2 cellular contexts compared by ENCODE assay signal in the genomic region with DNA sequence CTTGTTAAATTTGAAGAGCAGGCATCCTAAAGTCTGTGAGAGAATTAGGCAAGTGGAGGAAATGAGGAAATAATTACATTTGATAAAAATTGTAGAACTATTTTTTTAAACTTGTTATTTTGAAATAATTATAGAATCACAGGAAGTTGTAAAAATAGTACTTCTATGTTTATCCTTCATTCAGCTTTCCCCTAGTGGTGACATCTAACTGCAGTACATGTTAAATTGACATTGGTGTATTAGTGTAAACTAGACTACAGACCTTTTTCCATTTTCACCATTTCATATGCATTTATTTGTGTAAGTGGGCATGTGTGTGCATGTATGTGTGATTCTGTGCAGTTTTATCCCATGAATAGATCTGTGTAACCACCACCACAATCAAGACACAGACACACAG.
TF ChIP-seq lines count a peak whose summit lies in the region.

No MANE protein-coding gene starts in this region.

TF ChIP-seq in liver, 16 proteins besides CTCF, POLR2A, EP300 and RAD21:
- no peak for TF ChIP-seq JUND (IDR thresholded peaks at IDR 0.05)
- TF ChIP-seq RXRA (IDR thresholded peaks at IDR 0.05), result no peak
- TF ChIP-seq, protein P1, sequence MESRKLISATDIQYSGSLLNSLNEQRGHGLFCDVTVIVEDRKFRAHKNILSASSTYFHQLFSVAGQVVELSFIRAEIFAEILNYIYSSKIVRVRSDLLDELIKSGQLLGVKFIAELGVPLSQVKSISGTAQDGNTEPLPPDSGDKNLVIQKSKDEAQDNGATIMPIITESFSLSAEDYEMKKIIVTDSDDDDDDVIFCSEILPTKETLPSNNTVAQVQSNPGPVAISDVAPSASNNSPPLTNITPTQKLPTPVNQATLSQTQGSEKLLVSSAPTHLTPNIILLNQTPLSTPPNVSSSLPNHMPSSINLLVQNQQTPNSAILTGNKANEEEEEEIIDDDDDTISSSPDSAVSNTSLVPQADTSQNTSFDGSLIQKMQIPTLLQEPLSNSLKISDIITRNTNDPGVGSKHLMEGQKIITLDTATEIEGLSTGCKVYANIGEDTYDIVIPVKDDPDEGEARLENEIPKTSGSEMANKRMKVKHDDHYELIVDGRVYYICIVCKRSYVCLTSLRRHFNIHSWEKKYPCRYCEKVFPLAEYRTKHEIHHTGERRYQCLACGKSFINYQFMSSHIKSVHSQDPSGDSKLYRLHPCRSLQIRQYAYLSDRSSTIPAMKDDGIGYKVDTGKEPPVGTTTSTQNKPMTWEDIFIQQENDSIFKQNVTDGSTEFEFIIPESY (IDR thresholded peaks at IDR 0.05), result no peak
- TF ChIP-seq, protein P2, sequence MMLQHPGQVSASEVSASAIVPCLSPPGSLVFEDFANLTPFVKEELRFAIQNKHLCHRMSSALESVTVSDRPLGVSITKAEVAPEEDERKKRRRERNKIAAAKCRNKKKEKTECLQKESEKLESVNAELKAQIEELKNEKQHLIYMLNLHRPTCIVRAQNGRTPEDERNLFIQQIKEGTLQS (IDR thresholded peaks at IDR 0.05), result no peak
- TF ChIP-seq HNF4G (IDR thresholded peaks at IDR 0.05), result no peak
- TF ChIP-seq NR2F2 (IDR thresholded peaks at IDR 0.05), result no peak
- TF ChIP-seq SP1 (IDR thresholded peaks at IDR 0.05), result no peak
TF ChIP-seq in liver: peak in this region for 0.

TF ChIP-seq in HepG2, 621 proteins besides CTCF, POLR2A, EP300 and RAD21:
- TF ChIP-seq MXD4 (CRISPR knock-in tag; IDR thresholded peaks at IDR 0.05), result no peak
- no peak for TF ChIP-seq ZKSCAN5 (CRISPR knock-in tag; IDR thresholded peaks at IDR 0.05)
- TF ChIP-seq, protein P3, sequence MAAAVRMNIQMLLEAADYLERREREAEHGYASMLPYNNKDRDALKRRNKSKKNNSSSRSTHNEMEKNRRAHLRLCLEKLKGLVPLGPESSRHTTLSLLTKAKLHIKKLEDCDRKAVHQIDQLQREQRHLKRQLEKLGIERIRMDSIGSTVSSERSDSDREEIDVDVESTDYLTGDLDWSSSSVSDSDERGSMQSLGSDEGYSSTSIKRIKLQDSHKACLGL (CRISPR knock-in tag; IDR thresholded peaks at IDR 0.05), result no peak
- TF ChIP-seq ZNF333 (CRISPR knock-in tag; IDR thresholded peaks at IDR 0.05; ENCODE audit: borderline replicate concordance), result no peak
- no peak for TF ChIP-seq SCMH1 (CRISPR knock-in tag; IDR thresholded peaks at IDR 0.05; ENCODE audit: borderline replicate concordance)
- no peak for TF ChIP-seq MAF1 (CRISPR knock-in tag; IDR thresholded peaks at IDR 0.05; ENCODE audit: borderline replicate concordance)
- no peak for TF ChIP-seq PHF21A (CRISPR knock-in tag; IDR thresholded peaks at IDR 0.05)
- TF ChIP-seq, protein P4, sequence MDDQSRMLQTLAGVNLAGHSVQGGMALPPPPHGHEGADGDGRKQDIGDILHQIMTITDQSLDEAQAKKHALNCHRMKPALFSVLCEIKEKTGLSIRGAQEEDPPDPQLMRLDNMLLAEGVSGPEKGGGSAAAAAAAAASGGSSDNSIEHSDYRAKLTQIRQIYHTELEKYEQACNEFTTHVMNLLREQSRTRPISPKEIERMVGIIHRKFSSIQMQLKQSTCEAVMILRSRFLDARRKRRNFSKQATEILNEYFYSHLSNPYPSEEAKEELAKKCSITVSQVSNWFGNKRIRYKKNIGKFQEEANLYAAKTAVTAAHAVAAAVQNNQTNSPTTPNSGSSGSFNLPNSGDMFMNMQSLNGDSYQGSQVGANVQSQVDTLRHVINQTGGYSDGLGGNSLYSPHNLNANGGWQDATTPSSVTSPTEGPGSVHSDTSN (CRISPR knock-in tag; IDR thresholded peaks at IDR 0.05; ENCODE audit: borderline replicate concordance), result no peak
- TF ChIP-seq ZNF557 (CRISPR knock-in tag; IDR thresholded peaks at IDR 0.05), result no peak
- TF ChIP-seq SNRNP70 (IDR thresholded peaks at IDR 0.05; ENCODE audit: low read depth, low read length), result no peak
- TF ChIP-seq SP140L (CRISPR knock-in tag; IDR thresholded peaks at IDR 0.05; ENCODE audit: borderline replicate concordance), result no peak
- TF ChIP-seq ZNF160 (CRISPR knock-in tag; IDR thresholded peaks at IDR 0.05), result no peak
- TF ChIP-seq ZNF496 (CRISPR knock-in tag; IDR thresholded peaks at IDR 0.05; ENCODE audit: insufficient replicate concordance), result no peak
- TF ChIP-seq, protein P5, sequence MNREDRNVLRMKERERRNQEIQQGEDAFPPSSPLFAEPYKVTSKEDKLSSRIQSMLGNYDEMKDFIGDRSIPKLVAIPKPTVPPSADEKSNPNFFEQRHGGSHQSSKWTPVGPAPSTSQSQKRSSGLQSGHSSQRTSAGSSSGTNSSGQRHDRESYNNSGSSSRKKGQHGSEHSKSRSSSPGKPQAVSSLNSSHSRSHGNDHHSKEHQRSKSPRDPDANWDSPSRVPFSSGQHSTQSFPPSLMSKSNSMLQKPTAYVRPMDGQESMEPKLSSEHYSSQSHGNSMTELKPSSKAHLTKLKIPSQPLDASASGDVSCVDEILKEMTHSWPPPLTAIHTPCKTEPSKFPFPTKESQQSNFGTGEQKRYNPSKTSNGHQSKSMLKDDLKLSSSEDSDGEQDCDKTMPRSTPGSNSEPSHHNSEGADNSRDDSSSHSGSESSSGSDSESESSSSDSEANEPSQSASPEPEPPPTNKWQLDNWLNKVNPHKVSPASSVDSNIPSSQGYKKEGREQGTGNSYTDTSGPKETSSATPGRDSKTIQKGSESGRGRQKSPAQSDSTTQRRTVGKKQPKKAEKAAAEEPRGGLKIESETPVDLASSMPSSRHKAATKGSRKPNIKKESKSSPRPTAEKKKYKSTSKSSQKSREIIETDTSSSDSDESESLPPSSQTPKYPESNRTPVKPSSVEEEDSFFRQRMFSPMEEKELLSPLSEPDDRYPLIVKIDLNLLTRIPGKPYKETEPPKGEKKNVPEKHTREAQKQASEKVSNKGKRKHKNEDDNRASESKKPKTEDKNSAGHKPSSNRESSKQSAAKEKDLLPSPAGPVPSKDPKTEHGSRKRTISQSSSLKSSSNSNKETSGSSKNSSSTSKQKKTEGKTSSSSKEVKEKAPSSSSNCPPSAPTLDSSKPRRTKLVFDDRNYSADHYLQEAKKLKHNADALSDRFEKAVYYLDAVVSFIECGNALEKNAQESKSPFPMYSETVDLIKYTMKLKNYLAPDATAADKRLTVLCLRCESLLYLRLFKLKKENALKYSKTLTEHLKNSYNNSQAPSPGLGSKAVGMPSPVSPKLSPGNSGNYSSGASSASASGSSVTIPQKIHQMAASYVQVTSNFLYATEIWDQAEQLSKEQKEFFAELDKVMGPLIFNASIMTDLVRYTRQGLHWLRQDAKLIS (CRISPR knock-in tag; IDR thresholded peaks at IDR 0.05), result no peak
- TF ChIP-seq AGO2 (optimal IDR thresholded peaks at IDR 0.05; ENCODE audit: low read depth, low read length), result no peak
- TF ChIP-seq SALL1 (CRISPR knock-in tag; IDR thresholded peaks at IDR 0.05), result no peak
- no peak for TF ChIP-seq ZSCAN20 (CRISPR knock-in tag; IDR thresholded peaks at IDR 0.05; ENCODE audit: borderline replicate concordance)
- no peak for TF ChIP-seq NCOA5 (CRISPR knock-in tag; IDR thresholded peaks at IDR 0.05)
